ENCODE assay signal across 13 cellular contexts in the genomic region with DNA sequence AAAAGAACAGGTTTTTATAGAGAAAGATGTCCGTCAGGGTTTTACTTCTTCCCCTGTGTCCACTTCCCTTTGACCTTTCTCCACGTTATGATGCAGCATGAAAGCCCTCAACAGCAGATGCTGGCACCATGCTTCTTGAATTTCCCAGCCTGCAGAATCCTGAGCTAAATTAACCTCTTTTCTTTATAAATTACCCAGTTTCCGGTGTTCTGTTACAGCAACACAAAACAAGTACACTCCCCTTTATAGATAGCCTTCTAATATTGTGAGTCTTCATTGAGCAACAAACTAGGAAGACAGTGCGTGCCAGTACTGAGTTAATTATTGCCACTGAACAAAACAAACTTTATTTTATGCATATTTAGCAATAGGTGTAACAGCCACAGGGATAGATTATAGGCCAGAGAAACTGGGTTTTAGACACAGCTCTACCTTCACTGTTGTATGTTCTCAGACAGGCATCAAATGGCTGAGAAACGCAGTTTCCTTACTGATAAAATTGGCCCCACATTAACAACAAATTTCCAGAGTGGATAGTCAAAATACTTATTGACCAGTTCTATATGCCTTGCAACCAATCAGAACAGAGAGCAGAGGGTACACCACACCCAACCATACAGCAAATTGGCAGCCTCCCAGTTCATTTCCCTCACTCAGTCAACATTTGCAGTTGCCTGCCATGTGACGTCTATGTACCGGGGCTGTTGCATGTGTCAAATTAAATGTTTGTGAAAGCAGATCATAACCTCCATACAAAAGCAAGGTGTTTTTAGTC. TPM values are rescaled to one million over a fixed set of nuclear protein-coding genes. Genes with fewer than 3 reads are reported as not detected.
DNase-seq lines count a peak whose midpoint lies in the region; ATAC-seq and TF ChIP-seq lines count a peak whose summit lies in the region.
"Had no signal": no experiment of that assay in that cellular context is flagged by ENCODE, and none has a peak within 500 bp of the region (broad histone marks: within the 10 kb centered on the region; RNA-seq: fewer than 3 reads in every experiment).

No MANE protein-coding gene starts in this region.

- H3K4me3 ChIP-seq in right lobe of liver (peak overlapping the region in 2 of 3 donors; percentile 22 to 23), tibial artery (no peak overlapping the region)
- H3K4me3 ChIP-seq: ovary had no signal

- H3K27ac Mint-ChIP-seq in Calu3 (ENCODE audit: unreplicated experiment) = peak overlapping the region; percentile 78

- 26% methylated on average over 7 of the region's 7 CpGs for WGBS in right lobe of liver (ENCODE audit: insufficient coverage, low coverage, low lambda C conversion rate, missing lambda C conversion rate)

- BruUV-seq in Calu3 (replicated peaks; lab: Mats Ljungman, UMichigan) = TSS peak; percentile 71

- H3K9me3 ChIP-seq in right lobe of liver = no peaks in the 10 kb centered on the region
- H3K9me3 ChIP-seq in tibial artery = no peaks in the 10 kb centered on the region
- H3K9me3 ChIP-seq: ovary had no signal

- TF ChIP-seq POLR2A in right lobe of liver (IDR thresholded peaks at IDR 0.05) = peak; percentile 61
- TF ChIP-seq POLR2A in GM18505 (IDR thresholded peaks at IDR 0.05; ENCODE audit: borderline replicate concordance, extremely low read depth, insufficient read depth, insufficient read length) = no peak

- peak overlapping the region; percentile 30 for H3K4me3 Mint-ChIP-seq in Calu3 (ENCODE audit: low read depth, unreplicated experiment)
- H3K4me3 Mint-ChIP-seq: immature natural killer cell had no signal

- TF ChIP-seq CTCF in Calu3 (IDR thresholded peaks at IDR 0.05; ENCODE audit: unreplicated experiment) (no peak), right lobe of liver (IDR thresholded peaks at IDR 0.05) (peak in 1 of 4 donors; percentile 5), tibial artery (IDR thresholded peaks at IDR 0.05) (no peak)

- no peaks in the 10 kb centered on the region for H3K27me3 Mint-ChIP-seq in Calu3 (ENCODE audit: unreplicated experiment)

- peak overlapping the region; percentile 70 to 92 (median 84) for H3K27ac ChIP-seq in right lobe of liver
- no peak overlapping the region for H3K27ac ChIP-seq in tibial artery
- H3K27ac ChIP-seq: ovary had no signal

- peaks cover 38% of the 10 kb centered on the region for H3K4me1 Mint-ChIP-seq in Calu3 (ENCODE audit: low read depth, unreplicated experiment)

- intact Hi-C loops in Calu3 (cut with micrococcal nuclease; ENCODE audit: unreplicated experiment) = loop anchor here (1.0 to 2.0 kb wide), 2 partner anchors 32 to 89 kb away; no protein-coding TSS in a partner anchor
- intact Hi-C loops in right lobe of liver (cut with DNase I) = loop anchor here in 1 of 2 donors (5.0 kb wide), 1 partner anchor 146 kb away; no protein-coding TSS in a partner anchor
- intact Hi-C loops in tibial artery (cut with DNase I; ENCODE audit: low total_unique reads) = no loop called here

- H3K36me3 ChIP-seq in right lobe of liver (no peaks in the 10 kb centered on the region), tibial artery (no peaks in the 10 kb centered on the region)
- H3K36me3 ChIP-seq: ovary had no signal

- H3K27me3 ChIP-seq in right lobe of liver (no peaks in the 10 kb centered on the region), tibial artery (no peaks in the 10 kb centered on the region)
- H3K27me3 ChIP-seq: ovary had no signal

- H3K9me3 Mint-ChIP-seq in Calu3 (ENCODE audit: low read depth, unreplicated experiment) = no peaks in the 10 kb centered on the region
- H3K9me3 Mint-ChIP-seq: immature natural killer cell had no signal

- DNase-seq in Calu3 (peak; percentile 85), NCI-H1092 (lab: John Stamatoyannopoulos, UW) (peak; percentile 83), SHP77 (lab: John Stamatoyannopoulos, UW) (peak; percentile 64 to 80), right lobe of liver (peak; percentile 70 to 85 (median 72)), T-helper 9 cell (no peak), tibial artery (no peak)
- DNase-seq: NCI-H524; ovary; stimulated activated CD4-positive, alpha-beta T cell treated with anti-CD3 and anti-CD28 coated beads, Interleukin-4, amount 100 ng/mL, for 4 hours; T1000 had no signal

- H3K4me1 ChIP-seq in right lobe of liver = peaks cover 0 to 15% (median 5%) of the 10 kb centered on the region in 4 donors
- H3K4me1 ChIP-seq in tibial artery = peaks cover 0 to 12% (median 0%) of the 10 kb centered on the region in 4 donors

- H3K36me3 Mint-ChIP-seq in Calu3 (ENCODE audit: insufficient read depth, unreplicated experiment) = peaks cover 15% of the 10 kb centered on the region
- H3K36me3 Mint-ChIP-seq: immature natural killer cell had no signal

- CTCF ChIA-PET in Calu3 (lab: Charles Lee) = interaction anchor here (0.5 to 1.0 kb wide), 3 partner anchors 10 to 93 kb away, joined by 3 to 4 read pairs (median 3); no protein-coding TSS in a partner anchor

- peak; percentile 82 to 92 (median 86) for ATAC-seq in right lobe of liver
- ATAC-seq in GM18505 (IDR thresholded peaks at IDR 0.05; ENCODE audit: unreplicated experiment) = no peak
- ATAC-seq in GM19467 (IDR thresholded peaks at IDR 0.05; ENCODE audit: unreplicated experiment) = no peak

RNA-seq across cellular contexts. Expression of gene TBL1XR1, which starts 14.4 kb away (rescaled TPM):
- total RNA-seq in Calu3 (2022) (199 and 206 TPM in 2 replicates), right lobe of liver (10 to 100 TPM; 32.6 to 80.6 (median 56.2) TPM)

Comparison
In these comparisons a context has a peak if more than half of its experiments do, and no peak if none do; other contexts are left out.
1. DNase-seq: peak in Calu3 (single experiment), NCI-H1092 (single experiment), SHP77 (2 of 2) and right lobe of liver (3 of 3); none in T-helper 9 cell (single experiment) and tibial artery (0 of 2).
2. ATAC-seq: peak in right lobe of liver (4 of 4); none in GM18505 (single experiment) and GM19467 (single experiment).
3. H3K27ac ChIP-seq: peak in right lobe of liver (3 of 3); none in tibial artery (0 of 2).
4. H3K4me3 ChIP-seq: peak in right lobe of liver (2 of 3); none in tibial artery (0 of 2).